ENCODE assay signal across 8 cellular contexts in genomic region chr12:131627151-131628058, GRCh38.
DNase-seq lines count a peak whose midpoint lies in the region; ATAC-seq and TF ChIP-seq lines count a peak whose summit lies in the region.
"Not testable (repeated sequence)": the region's sequence is repeated elsewhere in the genome, so short reads cannot be mapped to it uniquely, and the experiment has no call there.

No MANE protein-coding gene starts in this region.

- peaks cover 9 to 17% (median 12%) of the 10 kb centered on the region in 4 donors for H3K4me1 Mint-ChIP-seq in CD4-positive, alpha-beta memory T cell
- H3K4me1 Mint-ChIP-seq in H9: peaks cover 34 to 41% of the 10 kb centered on the region in 2 experiments
- H3K4me1 Mint-ChIP-seq in activated naive CD8-positive, alpha-beta T cell treated with anti-CD3 and anti-CD28 coated beads, Interleukin-2, amount 10 ng/mL, durations not matched to agents 7 days and 5 days; memory B cell; stimulated activated naive B cell treated with anti-CD40 and anti-IgM and Interleukin-4, amounts not matched to agents 10 μg/mL and 1 μg/mL and 100 μg/mL, for 72 hours: not testable (repeated sequence)

- not testable (repeated sequence) for H4K20me1 ChIP-seq in H9 (ENCODE audit: control insufficient read depth, insufficient read depth, insufficient read length)

- not testable (repeated sequence) for H4K91ac ChIP-seq in H9 (ENCODE audit: insufficient read length, low read depth, low read length)

- H2BK12ac ChIP-seq in H9 (ENCODE audit: insufficient read length, low read depth, low read length): not testable (repeated sequence)

- POLR2A ChIA-PET in CD4-positive, alpha-beta memory T cell (lab: Charles Lee; ENCODE audit: partially characterized antibody); activated naive CD8-positive, alpha-beta T cell treated with anti-CD3 and anti-CD28 coated beads, Interleukin-2, amount 10 ng/mL, durations not matched to agents 7 days and 5 days (lab: Charles Lee): not testable (repeated sequence)

- not testable (repeated sequence) for H2AK5ac ChIP-seq in H9 (ENCODE audit: insufficient read length, low read length)

- H3K27ac Mint-ChIP-seq in CD4-positive, alpha-beta memory T cell: peak overlapping the region in 6 of 7 donors; percentile 72 to 97 (median 92)
- H3K27ac Mint-ChIP-seq in H9: not testable (repeated sequence)
- H3K27ac Mint-ChIP-seq in activated naive CD8-positive, alpha-beta T cell treated with anti-CD3 and anti-CD28 coated beads, Interleukin-2, amount 10 ng/mL, durations not matched to agents 7 days and 5 days: peak overlapping the region; percentile 85
- peak overlapping the region; percentile 91 for H3K27ac Mint-ChIP-seq in memory B cell
- peak overlapping the region; percentile 69 for H3K27ac Mint-ChIP-seq in stimulated activated naive B cell treated with anti-CD40 and anti-IgM and Interleukin-4, amounts not matched to agents 10 μg/mL and 1 μg/mL and 100 μg/mL, for 72 hours

- not testable (repeated sequence) for H2BK120ac ChIP-seq in H9 (ENCODE audit: low read depth, low read length, poor library complexity, severe bottlenecking)

- not testable (repeated sequence) for H3K18ac ChIP-seq in H9 (ENCODE audit: insufficient read length, low read depth, low read length)

- H3K4me3 ChIP-seq in CD4-positive, alpha-beta memory T cell (ENCODE audit: low read length in 2 of 2): not testable (repeated sequence)
- peak overlapping the region; percentile 64 for H3K4me3 ChIP-seq in NT2/D1 (ENCODE audit: insufficient read length, low read depth)

- H3K23me2 ChIP-seq in H9 (ENCODE audit: insufficient read length, low read depth, low read length, poor library complexity, severe bottlenecking): not testable (repeated sequence)

- not testable (repeated sequence) for H3K36me3 Mint-ChIP-seq in CD4-positive, alpha-beta memory T cell; H9 (ENCODE audit: insufficient read depth in 1 of 3, low read depth in 3 of 3); activated naive CD8-positive, alpha-beta T cell treated with anti-CD3 and anti-CD28 coated beads, Interleukin-2, amount 10 ng/mL, durations not matched to agents 7 days and 5 days; memory B cell; stimulated activated naive B cell treated with anti-CD40 and anti-IgM and Interleukin-4, amounts not matched to agents 10 μg/mL and 1 μg/mL and 100 μg/mL, for 72 hours

- not testable (repeated sequence) for H3K4ac ChIP-seq in H9 (ENCODE audit: low read depth, low read length)

- H3K23ac ChIP-seq in H9 (ENCODE audit: insufficient read length, low read depth, low read length): not testable (repeated sequence)

- not testable (repeated sequence) for H3K36me3 ChIP-seq in CD4-positive, alpha-beta memory T cell (ENCODE audit: insufficient read depth, low read length); NT2/D1 (ENCODE audit: insufficient read depth, insufficient read length, low read length)

- not testable (repeated sequence) for H3K79me1 ChIP-seq in H9 (ENCODE audit: insufficient read depth, low read depth, low read length, poor library complexity, severe bottlenecking)

- H3K4me3 Mint-ChIP-seq in CD4-positive, alpha-beta memory T cell: peak overlapping the region in 4 of 8 donors; percentile 40 to 69 (median 64)
- H3K4me3 Mint-ChIP-seq in H9: peak overlapping the region; percentile 43 to 62
- H3K4me3 Mint-ChIP-seq in activated naive CD8-positive, alpha-beta T cell treated with anti-CD3 and anti-CD28 coated beads, Interleukin-2, amount 10 ng/mL, durations not matched to agents 7 days and 5 days: peak overlapping the region; percentile 32
- H3K4me3 Mint-ChIP-seq in memory B cell: not testable (repeated sequence)
- peak overlapping the region in 1 of 2 donors; percentile 25 for H3K4me3 Mint-ChIP-seq in stimulated activated naive B cell treated with anti-CD40 and anti-IgM and Interleukin-4, amounts not matched to agents 10 μg/mL and 1 μg/mL and 100 μg/mL, for 72 hours

- H3K4me1 ChIP-seq in CD4-positive, alpha-beta memory T cell (ENCODE audit: insufficient read depth, low read length): peaks cover 18% of the 10 kb centered on the region
- H3K4me1 ChIP-seq in H9 (ENCODE audit: insufficient read depth, low read length): not testable (repeated sequence)
- peaks cover 13% of the 10 kb centered on the region for H3K4me1 ChIP-seq in NT2/D1 (ENCODE audit: insufficient read depth, insufficient read length)

- not testable (repeated sequence) for H2AFZ ChIP-seq in H9 (ENCODE audit: low read length)

- H2BK15ac ChIP-seq in H9 (ENCODE audit: low read depth, low read length): not testable (repeated sequence)

- H3K14ac ChIP-seq in H9 (ENCODE audit: insufficient read depth, low read length): not testable (repeated sequence)

- H3K9me3 ChIP-seq in CD4-positive, alpha-beta memory T cell (ENCODE audit: control insufficient read depth in 1 of 2, low read length in 2 of 2); H9 (ENCODE audit: control insufficient read depth, low read depth, low read length); NT2/D1 (ENCODE audit: insufficient read depth, low read length): not testable (repeated sequence)

- not testable (repeated sequence) for H3K27me3 Mint-ChIP-seq in CD4-positive, alpha-beta memory T cell; activated naive CD8-positive, alpha-beta T cell treated with anti-CD3 and anti-CD28 coated beads, Interleukin-2, amount 10 ng/mL, durations not matched to agents 7 days and 5 days; memory B cell
- peaks cover 12% of the 10 kb centered on the region for H3K27me3 Mint-ChIP-seq in H9 (ENCODE audit: low read depth)
- H3K27me3 Mint-ChIP-seq in stimulated activated naive B cell treated with anti-CD40 and anti-IgM and Interleukin-4, amounts not matched to agents 10 μg/mL and 1 μg/mL and 100 μg/mL, for 72 hours: peaks cover 10 to 26% of the 10 kb centered on the region in 2 donors

- CTCF ChIA-PET in CD4-positive, alpha-beta memory T cell (lab: Charles Lee; ENCODE audit: partially characterized antibody): not testable (repeated sequence)

- H4K5ac ChIP-seq in H9 (ENCODE audit: insufficient read length, low read depth, low read length): not testable (repeated sequence)

- H2BK5ac ChIP-seq in H9 (ENCODE audit: insufficient read length, low read length): not testable (repeated sequence)

- not testable (repeated sequence) for H4K8ac ChIP-seq in H9 (replicated peaks; ENCODE audit: insufficient read length, low read depth, low read length)

- not testable (repeated sequence) for H3K9ac ChIP-seq in H9 (ENCODE audit: extremely low read depth, insufficient read length, low read length)
- H3K9ac ChIP-seq in NT2/D1 (ENCODE audit: insufficient read length, low read depth): peak overlapping the region; percentile 70

- not testable (repeated sequence) for TF ChIP-seq CTCF in H9 (conservative IDR thresholded peaks at IDR 0.05)

- ATAC-seq in activated naive CD8-positive, alpha-beta T cell treated with anti-CD3 and anti-CD28 coated beads, Interleukin-2, amount 10 ng/mL, durations not matched to agents 7 days and 5 days (ENCODE audit: low read depth); memory B cell (ENCODE audit: low read depth); stimulated activated naive B cell treated with anti-CD40 and anti-IgM and Interleukin-4, amounts not matched to agents 10 μg/mL and 1 μg/mL and 100 μg/mL, for 72 hours (replicated peaks): not testable (repeated sequence)

- intact Hi-C loops in CD4-positive, alpha-beta memory T cell (cut with micrococcal nuclease): not testable (repeated sequence)

- WGBS in H9 (ENCODE audit: extremely low coverage, insufficient read length, low lambda C conversion rate): no CpG with 5 or more reads among the region's 29 CpGs

- not testable (repeated sequence) for H3K56ac ChIP-seq in H9 (ENCODE audit: insufficient read length, low read depth, low read length)

- not testable (repeated sequence) for H3K4me2 ChIP-seq in H9 (ENCODE audit: insufficient read depth, insufficient read length, low read length)

- H3T11ph ChIP-seq in H9 (ENCODE audit: low read length): not testable (repeated sequence)

- H2BK20ac ChIP-seq in H9 (ENCODE audit: low read depth, low read length, poor library complexity, severe bottlenecking): not testable (repeated sequence)

- H3K9me3 Mint-ChIP-seq in CD4-positive, alpha-beta memory T cell: peaks cover 3 to 25% (median 6%) of the 10 kb centered on the region in 8 donors
- H3K9me3 Mint-ChIP-seq in H9; memory B cell; stimulated activated naive B cell treated with anti-CD40 and anti-IgM and Interleukin-4, amounts not matched to agents 10 μg/mL and 1 μg/mL and 100 μg/mL, for 72 hours: not testable (repeated sequence)
- peaks cover 10% of the 10 kb centered on the region for H3K9me3 Mint-ChIP-seq in activated naive CD8-positive, alpha-beta T cell treated with anti-CD3 and anti-CD28 coated beads, Interleukin-2, amount 10 ng/mL, durations not matched to agents 7 days and 5 days

- not testable (repeated sequence) for H3K79me2 ChIP-seq in H9 (ENCODE audit: insufficient read depth, low read length)

- not testable (repeated sequence) for H3K27me3 ChIP-seq in CD4-positive, alpha-beta memory T cell (ENCODE audit: insufficient read depth, low read length); H9 (ENCODE audit: insufficient read depth, low read length)
- H3K27me3 ChIP-seq in NT2/D1 (ENCODE audit: insufficient read depth, insufficient read length): peaks cover 23% of the 10 kb centered on the region

- DNase-seq in CD4-positive, alpha-beta memory T cell: peak; percentile 53 to 81 (median 79)
- DNase-seq in H9; NT2/D1 (ENCODE audit: low read depth, low spot score); activated naive CD8-positive, alpha-beta T cell treated with anti-CD3 and anti-CD28 coated beads, Interleukin-2, amount 10 ng/mL, durations not matched to agents 7 days and 5 days; stimulated activated naive B cell treated with anti-CD40 and anti-IgM and Interleukin-4, amounts not matched to agents 10 μg/mL and 1 μg/mL and 100 μg/mL, for 72 hours: not testable (repeated sequence)
- DNase-seq in T-helper 9 cell (peak; percentile 24), activated T-cell treated with anti-CD3 and anti-CD28 coated beads for 4 hours (peak; percentile 17), memory B cell (ENCODE audit: low spot score in 2 of 2) (peak in 1 of 2 donors; percentile 11)

- H3K27ac ChIP-seq in CD4-positive, alpha-beta memory T cell (ENCODE audit: low read depth, low read length): peak overlapping the region; percentile 26
- H3K27ac ChIP-seq in H9 (ENCODE audit: insufficient read length, low read depth, low read length): not testable (repeated sequence)
